In the genomic region with DNA sequence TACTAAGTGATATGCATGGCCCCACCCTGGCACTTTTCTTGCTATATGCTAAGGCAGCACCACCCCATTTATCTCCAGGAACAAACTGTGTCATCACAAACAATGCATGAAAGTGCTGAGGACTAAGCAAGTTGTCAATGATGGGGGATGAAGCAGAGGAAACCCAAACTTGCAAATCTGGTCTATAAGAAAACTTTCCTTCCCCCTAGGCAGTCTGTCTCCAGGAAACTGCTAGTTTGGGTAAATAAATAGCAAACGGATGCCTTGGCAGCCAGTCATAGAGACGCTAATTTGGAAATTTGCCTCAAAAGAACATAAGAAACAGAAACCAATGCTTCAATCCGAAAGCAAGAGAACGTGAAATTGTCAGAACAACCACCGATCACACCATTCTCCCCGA, we compare ENCODE assay signal across 8 cellular contexts. TPM values are rescaled to one million over a fixed set of nuclear protein-coding genes. Genes with fewer than 3 reads are reported as not detected.
DNase-seq lines count a peak whose midpoint lies in the region; ATAC-seq and TF ChIP-seq lines count a peak whose summit lies in the region.
"Had no signal": no experiment of that assay in that cellular context is flagged by ENCODE, and none has a peak within 500 bp of the region (broad histone marks: within the 10 kb centered on the region; RNA-seq: fewer than 3 reads in every experiment).

No MANE protein-coding gene starts in this region.

- H3K27ac ChIP-seq in RWPE1 (no peak overlapping the region), suprapubic skin (no peak overlapping the region)

- no peak overlapping the region for H3K27ac Mint-ChIP-seq in natural killer cell treated with Interleukin-12 subunit alpha and Interleukin-12 subunit beta and Interleukin-15 and Interleukin-18, amount 100 ng/mL, for 72 hours

- intact Hi-C loops in left cardiac atrium (cut with DNase I), result no loop called here

- peaks cover 9% of the 10 kb centered on the region for H3K4me1 ChIP-seq in suprapubic skin

- POLR2A ChIA-PET in RWPE1 (lab: Yijun Ruan, JAX; ENCODE audit: low non-redundant PET), result no interaction called here

- TF ChIP-seq POLR2A in suprapubic skin (IDR thresholded peaks at IDR 0.05), result no peak

- no peaks in the 10 kb centered on the region for H3K27me3 ChIP-seq in suprapubic skin

- peak; percentile 63 for ATAC-seq in GM21381 (IDR thresholded peaks at IDR 0.05; ENCODE audit: unreplicated experiment)
- peak; percentile 57 to 70 for ATAC-seq in left cardiac atrium
- ATAC-seq in natural killer cell treated with Interleukin-12 subunit alpha and Interleukin-12 subunit beta and Interleukin-15 and Interleukin-18, amount 100 ng/mL, for 72 hours, result no peak

- H3K36me3 Mint-ChIP-seq in natural killer cell treated with Interleukin-12 subunit alpha and Interleukin-12 subunit beta and Interleukin-15 and Interleukin-18, amount 100 ng/mL, for 72 hours, result no peaks in the 10 kb centered on the region

- peak overlapping the region; percentile 34 for H3K4me3 ChIP-seq in suprapubic skin

- DNase-seq in RWPE1 (ENCODE audit: low spot score) (peak; percentile 69), left cardiac atrium (no peak), suprapubic skin (ENCODE audit: low spot score in 2 of 2) (no peak), T-helper 9 cell (no peak)
- no peak for DNase-seq in natural killer cell treated with Interleukin-12 subunit alpha and Interleukin-12 subunit beta and Interleukin-15 and Interleukin-18, amount 100 ng/mL, for 72 hours (ENCODE audit: low spot score)
- DNase-seq in activated CD4-positive, alpha-beta T cell treated with anti-CD3 and anti-CD28 coated beads, Interleukin-2, amount 50 U/mL, for 4 hours, result no peak
- DNase-seq: NCI-H1092 had no signal

- CTCF ChIA-PET in RWPE1 (lab: Yijun Ruan, JAX), result no interaction called here

- TF ChIP-seq CTCF in RWPE1 (conservative IDR thresholded peaks at IDR 0.05; ENCODE audit: low read depth) (no peak), suprapubic skin (IDR thresholded peaks at IDR 0.05) (no peak)

- H3K9me3 Mint-ChIP-seq in natural killer cell treated with Interleukin-12 subunit alpha and Interleukin-12 subunit beta and Interleukin-15 and Interleukin-18, amount 100 ng/mL, for 72 hours, result peaks cover 3% of the 10 kb centered on the region

- no peak overlapping the region for H3K4me3 Mint-ChIP-seq in natural killer cell treated with Interleukin-12 subunit alpha and Interleukin-12 subunit beta and Interleukin-15 and Interleukin-18, amount 100 ng/mL, for 72 hours

- H3K9me3 ChIP-seq in suprapubic skin, result no peaks in the 10 kb centered on the region

- H3K4me1 Mint-ChIP-seq in natural killer cell treated with Interleukin-12 subunit alpha and Interleukin-12 subunit beta and Interleukin-15 and Interleukin-18, amount 100 ng/mL, for 72 hours (ENCODE audit: low read depth in 2 of 2), result peaks cover 0 to 7% of the 10 kb centered on the region in 2 donors

- H3K27me3 Mint-ChIP-seq in natural killer cell treated with Interleukin-12 subunit alpha and Interleukin-12 subunit beta and Interleukin-15 and Interleukin-18, amount 100 ng/mL, for 72 hours, result peaks cover 17 to 38% of the 10 kb centered on the region in 2 donors

- WGBS in suprapubic skin, result 3% methylated on average over 6 of the region's 6 CpGs

- H3K36me3 ChIP-seq in suprapubic skin, result no peaks in the 10 kb centered on the region

- TF ChIP-seq EP300 in suprapubic skin (IDR thresholded peaks at IDR 0.05), result no peak

RNA-seq across cellular contexts. Expression of gene HSBP1, which starts 5.6 kb away (rescaled TPM):
- total RNA-seq in left cardiac atrium (100 to 1,000 TPM; 145 to 160 TPM), suprapubic skin (10 to 100 TPM; 13.4 to 22.0 (median 17.2) TPM)
- total RNA-seq in natural killer cell treated with Interleukin-12 subunit alpha and Interleukin-12 subunit beta and Interleukin-15 and Interleukin-18, amount 100 ng/mL, for 72 hours, result 10 to 100 TPM; 30.5 to 64.5 TPM

Comparison
In these comparisons a context has a peak if more than half of its experiments do, and no peak if none do; other contexts are left out.
1. ATAC-seq: peak in GM21381 (single experiment) and left cardiac atrium (2 of 2); none in natural killer cell treated with Interleukin-12 subunit alpha and Interleukin-12 subunit beta and Interleukin-15 and Interleukin-18, amount 100 ng/mL, for 72 hours (0 of 2).